Comparison of ENCODE assay signal across 8 cellular contexts in genomic region chr17:68759343-68760140, GRCh38.
A peak's percentile ranks its signal among the peaks of the same experiment; 100 is the strongest.
DNase-seq lines count a peak whose midpoint lies in the region; ATAC-seq, FAIRE-seq and TF ChIP-seq lines count a peak whose summit lies in the region.

No MANE protein-coding gene starts in this region.

- intact Hi-C loops in kidney (cut with DNase I) (no loop called here), spleen (cut with DNase I; ENCODE audit: low total_unique reads) (no loop called here)

- ATAC-seq in GM18511 (IDR thresholded peaks at IDR 0.05; ENCODE audit: unreplicated experiment) = peak; percentile 98
- peak; percentile 70 for ATAC-seq in HG03039 (IDR thresholded peaks at IDR 0.05; ENCODE audit: unreplicated experiment)
- peak; percentile 62 for ATAC-seq in T-helper 17 cell

- WGBS in spleen, 5 donors = 7 to 11% (median 8%) methylated on average over 12 of the region's 12 CpGs

- H3K4me3 ChIP-seq in ACC112 (ENCODE audit: low read depth, low read length) = peak overlapping the region; percentile 81
- H3K4me3 ChIP-seq in kidney (ENCODE audit: low read length in 2 of 2) = peak overlapping the region; percentile 64 to 75
- H3K4me3 ChIP-seq in spleen = peak overlapping the region in 6 of 8 donors; percentile 2 to 60 (median 31)

- H3K27ac ChIP-seq in ACC112 (ENCODE audit: low read depth, low read length) (peak overlapping the region; percentile 94), kidney (ENCODE audit: low read depth in 2 of 2, low read length in 2 of 2) (peak overlapping the region; percentile 35 to 53), spleen (peak overlapping the region; percentile 6 to 83 (median 70))

- H3K27ac Mint-ChIP-seq in T-helper 17 cell (no peak overlapping the region), chondrocyte (ENCODE audit: unreplicated experiment) (peak overlapping the region; percentile 98)

- H3K9me3 ChIP-seq in T-helper 17 cell (ENCODE audit: control insufficient read depth, low read length, poor library complexity, severe bottlenecking) = no peaks in the 10 kb centered on the region
- no peaks in the 10 kb centered on the region for H3K9me3 ChIP-seq in kidney (ENCODE audit: control insufficient read depth in 1 of 2, low read length in 2 of 2)
- H3K9me3 ChIP-seq in spleen = peaks cover 0 to 3% (median 0%) of the 10 kb centered on the region in 8 donors

- H3K79me2 ChIP-seq in ACC112 (ENCODE audit: control insufficient read depth, insufficient read depth, low read length, unreplicated experiment) = no peaks in the 10 kb centered on the region

- H3K36me3 Mint-ChIP-seq in T-helper 17 cell (ENCODE audit: low read depth) (no peaks in the 10 kb centered on the region), chondrocyte (ENCODE audit: low read depth) (no peaks in the 10 kb centered on the region)

- no peaks in the 10 kb centered on the region for H3K36me3 ChIP-seq in ACC112 (ENCODE audit: insufficient read depth, low read length)
- no peaks in the 10 kb centered on the region for H3K36me3 ChIP-seq in kidney (ENCODE audit: control insufficient read depth in 1 of 2, insufficient read depth in 2 of 2, low read length in 2 of 2)
- no peaks in the 10 kb centered on the region for H3K36me3 ChIP-seq in spleen

- H2AFZ ChIP-seq in ACC112 (ENCODE audit: low read length, unreplicated experiment) = peak overlapping the region; percentile 95

- H3K27me3 ChIP-seq in ACC112 (ENCODE audit: insufficient read depth, low read length) (no peaks in the 10 kb centered on the region), spleen (replicated peaks in 1 of 7) (no peaks in the 10 kb centered on the region)

- H3K4me1 Mint-ChIP-seq in T-helper 17 cell = peaks cover 3% of the 10 kb centered on the region
- H3K4me1 Mint-ChIP-seq in chondrocyte (ENCODE audit: low read depth) = peaks cover 13% of the 10 kb centered on the region

- peak; percentile 87 for FAIRE-seq in kidney (lab: Jason Lieb, UNC)

- no peaks in the 10 kb centered on the region for H3K9me3 Mint-ChIP-seq in chondrocyte (ENCODE audit: low read depth)

- peak overlapping the region; percentile 2 to 52 for H3K9ac ChIP-seq in kidney (ENCODE audit: low read length in 2 of 2)

- H3K4me1 ChIP-seq in ACC112 (ENCODE audit: control insufficient read depth, insufficient read depth, low read length, unreplicated experiment) (peaks cover 6% of the 10 kb centered on the region), kidney (ENCODE audit: control insufficient read depth in 1 of 2, insufficient read depth in 1 of 2, low read depth in 1 of 2, low read length in 2 of 2) (peaks cover 4 to 7% of the 10 kb centered on the region in 2 donors), spleen (peaks cover 0 to 16% (median 9%) of the 10 kb centered on the region in 6 donors)

- H3K27me3 Mint-ChIP-seq in T-helper 17 cell = peaks cover 18% of the 10 kb centered on the region
- H3K27me3 Mint-ChIP-seq in chondrocyte (ENCODE audit: low read depth) = no peaks in the 10 kb centered on the region

- H3K4me3 Mint-ChIP-seq in T-helper 17 cell (no peak overlapping the region), chondrocyte (ENCODE audit: unreplicated experiment) (peak overlapping the region; percentile 76)

- peak; percentile 41 for DNase-seq in NCI-H187 treated with DMSO at 0.1 percent for 48 hours (lab: John Stamatoyannopoulos, UW)
- DNase-seq in T-helper 17 cell = no peak
- DNase-seq in chondrocyte (ENCODE audit: low spot score) = peak; percentile 89
- DNase-seq in kidney = peak; percentile 94
- DNase-seq in spleen = peak; percentile 84

- peak; percentile 92 for TF ChIP-seq CTCF in chondrocyte (IDR thresholded peaks at IDR 0.05)
- peak; percentile 94 for TF ChIP-seq CTCF in kidney (IDR thresholded peaks at IDR 0.05; ENCODE audit: borderline replicate concordance, extremely low read depth, insufficient read depth)
- TF ChIP-seq CTCF in spleen (IDR thresholded peaks at IDR 0.05 in 8 of 11, conservative IDR thresholded peaks at IDR 0.05 in 3 of 11) = peak; percentile 49 to 87 (median 72)

- TF ChIP-seq POLR2A in spleen (IDR thresholded peaks at IDR 0.05) = no peak

Comparison
In these comparisons a context has a peak if more than half of its experiments do, and no peak if none do; other contexts are left out.
1. H3K27ac ChIP-seq: peak in every context shown above with its lines; median percentile 94 in ACC112; 70 in spleen; 44 in kidney.
2. H3K4me3 ChIP-seq: peak in every context shown above with its lines; median percentile 81 in ACC112; 70 in kidney; 31 in spleen.
3. DNase-seq: peak in NCI-H187 treated with DMSO at 0.1 percent for 48 hours (single experiment), chondrocyte (single experiment), kidney (single experiment) and spleen (single experiment); none in T-helper 17 cell (0 of 3).
4. Peak in every context shown above with its lines, with median percentiles within 50 percentile points of each other: ATAC-seq and CTCF ChIP-seq.